1 cellular context compared by ENCODE assay signal in the genomic region with DNA sequence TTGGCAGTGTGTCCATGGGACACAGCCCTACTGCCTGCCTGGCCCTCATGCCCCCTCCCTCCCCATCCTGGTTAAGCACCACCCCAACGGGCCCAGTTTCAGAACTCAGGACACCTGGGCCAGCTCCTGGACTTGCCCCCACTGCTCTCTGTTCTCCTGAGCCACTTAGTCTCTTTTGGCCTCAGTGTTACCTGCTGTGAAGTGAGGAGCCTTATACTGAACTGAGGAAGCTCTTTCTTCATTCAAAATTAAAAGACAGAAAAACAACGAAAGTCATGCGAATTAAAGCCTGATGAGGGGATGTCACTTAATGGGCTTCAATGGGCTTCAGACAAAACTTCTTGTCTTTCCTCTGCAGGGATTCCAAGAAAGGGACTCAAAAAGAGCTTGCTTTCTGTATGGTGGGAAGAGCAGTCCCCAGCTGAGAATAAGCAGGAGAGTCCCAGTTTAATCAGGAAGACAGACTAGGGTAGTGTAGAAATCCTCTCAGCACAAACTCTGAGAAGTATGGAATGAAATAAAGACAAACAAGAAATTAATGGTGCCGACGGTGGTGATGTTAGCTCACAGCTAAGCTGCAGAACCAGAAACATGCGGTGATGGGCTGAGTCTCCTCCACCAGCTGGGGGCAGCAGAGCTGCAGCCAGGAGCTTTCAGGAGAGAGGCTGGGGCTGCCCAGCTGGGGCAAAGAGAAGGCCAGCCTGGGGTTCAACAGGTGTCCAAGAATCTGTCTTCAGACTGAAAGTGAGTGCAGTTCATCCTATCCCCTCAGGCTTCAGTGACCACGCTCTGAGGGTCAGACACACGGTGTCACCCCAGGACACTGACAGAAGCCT.
TF ChIP-seq lines count a peak whose summit lies in the region.

No MANE protein-coding gene starts in this region.

TF ChIP-seq in SK-N-SH, 30 proteins besides CTCF, POLR2A, EP300 and RAD21 (continued from another document):
- TF ChIP-seq, protein P1, sequence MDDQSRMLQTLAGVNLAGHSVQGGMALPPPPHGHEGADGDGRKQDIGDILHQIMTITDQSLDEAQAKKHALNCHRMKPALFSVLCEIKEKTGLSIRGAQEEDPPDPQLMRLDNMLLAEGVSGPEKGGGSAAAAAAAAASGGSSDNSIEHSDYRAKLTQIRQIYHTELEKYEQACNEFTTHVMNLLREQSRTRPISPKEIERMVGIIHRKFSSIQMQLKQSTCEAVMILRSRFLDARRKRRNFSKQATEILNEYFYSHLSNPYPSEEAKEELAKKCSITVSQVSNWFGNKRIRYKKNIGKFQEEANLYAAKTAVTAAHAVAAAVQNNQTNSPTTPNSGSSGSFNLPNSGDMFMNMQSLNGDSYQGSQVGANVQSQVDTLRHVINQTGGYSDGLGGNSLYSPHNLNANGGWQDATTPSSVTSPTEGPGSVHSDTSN (IDR thresholded peaks at IDR 0.05), result no peak
- no peak for TF ChIP-seq RCOR1 (IDR thresholded peaks at IDR 0.05; ENCODE audit: low read length)
- TF ChIP-seq SMC3 (IDR thresholded peaks at IDR 0.05; ENCODE audit: low read depth, low read length), result peak; percentile 31; the same call in 1 of the 2 replicates
